ENCODE assay signal across 12 cellular contexts in the genomic region with DNA sequence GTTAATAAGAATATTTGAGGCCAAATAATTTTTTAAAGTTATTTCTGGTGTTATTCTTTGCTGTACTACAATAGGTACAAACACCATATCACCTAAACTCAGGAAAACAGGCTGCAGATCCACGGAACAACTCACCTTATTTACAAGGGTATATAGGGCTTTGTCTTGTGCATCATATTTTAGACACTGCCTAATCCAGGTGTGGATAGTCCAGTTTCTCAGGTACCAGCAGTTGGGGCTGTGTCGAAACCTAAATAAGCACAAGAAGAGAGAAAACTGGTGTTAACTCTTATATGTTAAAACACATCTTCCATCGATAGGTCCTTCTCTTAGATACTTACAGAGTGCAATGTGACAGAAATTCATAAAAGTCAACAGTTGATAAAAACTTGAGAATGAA.
DNase-seq lines count a peak whose midpoint lies in the region; ATAC-seq, FAIRE-seq and TF ChIP-seq lines count a peak whose summit lies in the region.
"Had no signal": no experiment of that assay in that cellular context is flagged by ENCODE, and none has a peak within 500 bp of the region (broad histone marks: within the 10 kb centered on the region; RNA-seq: fewer than 3 reads in every experiment).

No MANE protein-coding gene starts in this region.

- no peak overlapping the region for H3K56ac ChIP-seq in H1 (replicated peaks; ENCODE audit: insufficient read length, low read depth, low read length)

- no peak for TF ChIP-seq RAD21 in H1 (IDR thresholded peaks at IDR 0.05 in 1 of 2, conservative IDR thresholded peaks at IDR 0.05 in 1 of 2; ENCODE audit: low read depth in 2 of 2, low read length in 2 of 2)

- BruUV-seq in MCF 10A (replicated peaks; lab: Mats Ljungman, UMichigan) (no TSS peak), PC-3 (replicated peaks; lab: Mats Ljungman, UMichigan) (no TSS peak)

- no peaks in the 10 kb centered on the region for H3K27me3 ChIP-seq in breast epithelium
- no peaks in the 10 kb centered on the region for H3K27me3 ChIP-seq in H1 (replicated peaks in 1 of 4; ENCODE audit: control insufficient read depth in 3 of 4, extremely low read depth in 1 of 4, insufficient read depth in 3 of 4, low read length in 3 of 4)
- H3K27me3 ChIP-seq in PC-3 (ENCODE audit: low read length) = no peaks in the 10 kb centered on the region
- H3K27me3 ChIP-seq: BLaER1 had no signal

- H3K79me2 ChIP-seq in H1 (ENCODE audit: control insufficient read depth in 1 of 2, insufficient read depth in 2 of 2, low read length in 2 of 2) = peaks cover 0 to 9% of the 10 kb centered on the region in 2 experiments; a peak in 1 of 4 replicates
- H3K79me2 ChIP-seq in PC-3 (ENCODE audit: low read length) = 0 out of 2 replicates have a peak, but pooled peaks cover 2% of the 10 kb centered on the region

- H3K27ac Mint-ChIP-seq in MCF 10A (ENCODE audit: low read depth, unreplicated experiment) (peak overlapping the region; percentile 64), nephron progenitor cell (peak overlapping the region; percentile 91), CD14-positive monocyte (no peak overlapping the region), T-helper 17 cell (no peak overlapping the region)
- no peak overlapping the region for H3K27ac Mint-ChIP-seq in activated CD4-positive, alpha-beta memory T cell treated with anti-CD3 and anti-CD28 coated beads, Interleukin-2, amount 10 ng/mL, durations not matched to agents 7 days and 5 days

- H3K4me3 Mint-ChIP-seq in MCF 10A (ENCODE audit: unreplicated experiment) = no peak overlapping the region
- H3K4me3 Mint-ChIP-seq in nephron progenitor cell = no peak overlapping the region
- H3K4me3 Mint-ChIP-seq in CD14-positive monocyte = no peak overlapping the region
- no peak overlapping the region for H3K4me3 Mint-ChIP-seq in activated CD4-positive, alpha-beta memory T cell treated with anti-CD3 and anti-CD28 coated beads, Interleukin-2, amount 10 ng/mL, durations not matched to agents 7 days and 5 days
- no peak overlapping the region for H3K4me3 Mint-ChIP-seq in T-helper 17 cell
- H3K4me3 Mint-ChIP-seq: CD4-positive, CD25-positive, alpha-beta regulatory T cell had no signal

- no peaks in the 10 kb centered on the region for H3K23me2 ChIP-seq in H1 (ENCODE audit: low read depth, low read length)

- H3K23ac ChIP-seq in H1 (ENCODE audit: insufficient read length) = no peak overlapping the region

- TF ChIP-seq CTCF in MCF 10A (IDR thresholded peaks at IDR 0.05; ENCODE audit: unreplicated experiment) (no peak), breast epithelium (IDR thresholded peaks at IDR 0.05) (no peak), H1 (IDR thresholded peaks at IDR 0.05; ENCODE audit: control extremely low read depth in 1 of 3, insufficient read depth in 1 of 3, low read depth in 1 of 3, low read length in 3 of 3) (no peak), nephron progenitor cell (IDR thresholded peaks at IDR 0.05) (no peak), PC-3 (conservative IDR thresholded peaks at IDR 0.05; ENCODE audit: low read depth, low read length) (no peak), CD14-positive monocyte (IDR thresholded peaks at IDR 0.05) (no peak)

- TF ChIP-seq EP300 in H1 (IDR thresholded peaks at IDR 0.05; ENCODE audit: borderline replicate concordance in 1 of 2, low read depth in 2 of 2, low read length in 2 of 2) = no peak

- no peak overlapping the region for H4K91ac ChIP-seq in H1 (replicated peaks; ENCODE audit: insufficient read length, low read length)

- H4K8ac ChIP-seq in H1 (ENCODE audit: extremely low read depth, insufficient read depth, low read length) = no peak overlapping the region

- CTCF ChIA-PET in MCF 10A (lab: Yijun Ruan, JAX) = interaction anchor here (0.6 to 1.4 kb wide), 3 partner anchors 71 to 570 kb away, joined by 3 to 4 read pairs (median 3); no protein-coding TSS in a partner anchor
- CTCF ChIA-PET in H1 (lab: Charles Lee; ENCODE audit: partially characterized antibody) = interaction anchor here (0.7 to 4.1 kb wide), 3 partner anchors 7 to 51 kb away, joined by 3 to 19 read pairs (median 3); no protein-coding TSS in a partner anchor
- CTCF ChIA-PET in PC-3 (lab: Charles Lee) = no interaction called here
- CTCF ChIA-PET in activated CD4-positive, alpha-beta memory T cell treated with anti-CD3 and anti-CD28 coated beads, Interleukin-2, amount 10 ng/mL, durations not matched to agents 7 days and 5 days (lab: Charles Lee) = no interaction called here

- no peak for TF ChIP-seq POLR2A in breast epithelium (IDR thresholded peaks at IDR 0.05)
- no peak for TF ChIP-seq POLR2A in H1 (IDR thresholded peaks at IDR 0.05; ENCODE audit: control extremely low read depth in 1 of 2, low read depth in 2 of 2, low read length in 2 of 2)

- H2BK20ac ChIP-seq in H1 (ENCODE audit: low read length) = no peak overlapping the region

- no peak overlapping the region; a peak in 1 of 4 replicates for H3K4me2 ChIP-seq in H1 (ENCODE audit: insufficient read depth in 1 of 2, low read depth in 2 of 2, low read length in 2 of 2)
- H3K4me2 ChIP-seq in PC-3 (ENCODE audit: low read length) = no peak overlapping the region
- H3K4me2 ChIP-seq: BLaER1 had no signal

- H2AFZ ChIP-seq in H1 (ENCODE audit: low read length) = no peak overlapping the region
- H2AFZ ChIP-seq in PC-3 (ENCODE audit: low read length) = no peak overlapping the region

- no peaks in the 10 kb centered on the region for H3K9me3 Mint-ChIP-seq in MCF 10A (ENCODE audit: unreplicated experiment)
- no peaks in the 10 kb centered on the region for H3K9me3 Mint-ChIP-seq in nephron progenitor cell
- H3K9me3 Mint-ChIP-seq in CD14-positive monocyte = no peaks in the 10 kb centered on the region
- H3K9me3 Mint-ChIP-seq in activated CD4-positive, alpha-beta memory T cell treated with anti-CD3 and anti-CD28 coated beads, Interleukin-2, amount 10 ng/mL, durations not matched to agents 7 days and 5 days = no peaks in the 10 kb centered on the region
- H3K9me3 Mint-ChIP-seq: CD4-positive, CD25-positive, alpha-beta regulatory T cell had no signal

- WGBS in H1 (ENCODE audit: extremely low coverage in 1 of 2, insufficient coverage in 1 of 2, insufficient read length in 1 of 2, insufficient replicate concordance in 2 of 2, low coverage in 1 of 2, low lambda C conversion rate in 2 of 2, missing lambda C conversion rate in 1 of 2), 2 experiments = 84% methylated on average over 3 of the region's 3 CpGs; no CpG with 5 or more reads in 1 of the 2 experiments

- H3K36me3 Mint-ChIP-seq in MCF 10A (ENCODE audit: insufficient read depth, unreplicated experiment) (peaks cover 18% of the 10 kb centered on the region), nephron progenitor cell (ENCODE audit: low read depth) (peaks cover 16% of the 10 kb centered on the region), CD14-positive monocyte (peaks cover 38% of the 10 kb centered on the region in 2 donors), T-helper 17 cell (ENCODE audit: low read depth) (peaks cover 9% of the 10 kb centered on the region)
- peaks cover 35% of the 10 kb centered on the region for H3K36me3 Mint-ChIP-seq in activated CD4-positive, alpha-beta memory T cell treated with anti-CD3 and anti-CD28 coated beads, Interleukin-2, amount 10 ng/mL, durations not matched to agents 7 days and 5 days (ENCODE audit: low read depth)

- H3K4me3 ChIP-seq in breast epithelium (no peak overlapping the region), H1 (ENCODE audit: extremely low read depth in 1 of 4, insufficient read depth in 2 of 4, low read depth in 3 of 4, low read length in 4 of 4) (peak overlapping the region in 1 of 4 experiments; percentile 32; a peak in 1 of 8 replicates), PC-3 (ENCODE audit: low read length) (no peak overlapping the region)
- H3K4me3 ChIP-seq: BLaER1 had no signal

- no peak overlapping the region for H3K18ac ChIP-seq in H1 (ENCODE audit: extremely low read depth, low read length)

- H3K4me1 Mint-ChIP-seq in MCF 10A (ENCODE audit: insufficient read depth, unreplicated experiment) (peaks cover 19% of the 10 kb centered on the region), nephron progenitor cell (peaks cover 78% of the 10 kb centered on the region), CD14-positive monocyte (peaks cover 14% of the 10 kb centered on the region), T-helper 17 cell (peaks cover 28% of the 10 kb centered on the region)
- H3K4me1 Mint-ChIP-seq in activated CD4-positive, alpha-beta memory T cell treated with anti-CD3 and anti-CD28 coated beads, Interleukin-2, amount 10 ng/mL, durations not matched to agents 7 days and 5 days = peaks cover 22% of the 10 kb centered on the region

- ATAC-seq in PC-3 (no peak), T-helper 17 cell (no peak)

- no peak overlapping the region for H2AK5ac ChIP-seq in H1 (ENCODE audit: low read depth, low read length)

- H3K4ac ChIP-seq in H1 (replicated peaks; ENCODE audit: insufficient read length, low read depth, low read length) = no peak overlapping the region

- H2BK15ac ChIP-seq in H1 (ENCODE audit: low read length) = no peak overlapping the region

- H3K27ac ChIP-seq in breast epithelium (no peak overlapping the region), H1 (ENCODE audit: low read depth, low read length) (peak overlapping the region; percentile 60), PC-3 (ENCODE audit: low read length) (no peak overlapping the region)
- H3K27ac ChIP-seq: 22Rv1, BLaER1 had no signal

- H2BK5ac ChIP-seq in H1 (ENCODE audit: low read depth, low read length) = no peak overlapping the region; the same call in 1 of the 2 replicates

- H4K5ac ChIP-seq in H1 (ENCODE audit: insufficient read length, low read depth, low read length) = no peak overlapping the region

- H2BK120ac ChIP-seq in H1 (replicated peaks; ENCODE audit: low read depth, low read length) = peak overlapping the region; percentile 3

- no peak for FAIRE-seq in H1 (lab: Jason Lieb, UNC)

- H3K36me3 ChIP-seq in breast epithelium = no peaks in the 10 kb centered on the region
- H3K36me3 ChIP-seq in H1 (ENCODE audit: control insufficient read depth in 2 of 4, insufficient read depth in 4 of 4, low read length in 3 of 4) = no peaks in the 10 kb centered on the region; a peak in 1 of 8 replicates
- H3K36me3 ChIP-seq in PC-3 (ENCODE audit: low read depth, low read length) = 0 out of 2 replicates have a peak, but pooled peaks cover 5% of the 10 kb centered on the region

- no peaks in the 10 kb centered on the region for H3K27me3 Mint-ChIP-seq in MCF 10A (ENCODE audit: insufficient read depth, unreplicated experiment)
- no peaks in the 10 kb centered on the region for H3K27me3 Mint-ChIP-seq in nephron progenitor cell (ENCODE audit: low read depth, poor library complexity)
- H3K27me3 Mint-ChIP-seq in CD14-positive monocyte (ENCODE audit: low read depth in 3 of 3) = no peaks in the 10 kb centered on the region
- peaks cover 23% of the 10 kb centered on the region for H3K27me3 Mint-ChIP-seq in activated CD4-positive, alpha-beta memory T cell treated with anti-CD3 and anti-CD28 coated beads, Interleukin-2, amount 10 ng/mL, durations not matched to agents 7 days and 5 days
- H3K27me3 Mint-ChIP-seq in T-helper 17 cell = no peaks in the 10 kb centered on the region
- H3K27me3 Mint-ChIP-seq: CD4-positive, CD25-positive, alpha-beta regulatory T cell had no signal

- POLR2A ChIA-PET in MCF 10A (lab: Yijun Ruan, JAX) = interaction anchor here (0.5 to 1.1 kb wide), 2 partner anchors 11 to 608 kb away, joined by 3 read pairs; no protein-coding TSS in a partner anchor
- POLR2A ChIA-PET in H1 (lab: Charles Lee; ENCODE audit: partially characterized antibody) = interaction anchor here (1.3 to 1.5 kb wide), 3 partner anchors 82 to 128 kb away, joined by 4 to 7 read pairs (median 4); partner anchors contain the start of genes MRPS27 and PTCD2
- POLR2A ChIA-PET in PC-3 (lab: Charles Lee; ENCODE audit: unreplicated experiment) = no interaction called here
- POLR2A ChIA-PET in activated CD4-positive, alpha-beta memory T cell treated with anti-CD3 and anti-CD28 coated beads, Interleukin-2, amount 10 ng/mL, durations not matched to agents 7 days and 5 days (lab: Charles Lee) = interaction anchor here (1.5 kb wide), 1 partner anchor 83 kb away, joined by 4 read pairs; the partner anchor contains the start of genes MRPS27 and PTCD2

- intact Hi-C loops in MCF 10A (cut with micrococcal nuclease) (no loop called here), breast epithelium (cut with DNase I; ENCODE audit: low total_unique reads) (no loop called here), PC-3 (cut with micrococcal nuclease) (no loop called here), CD14-positive monocyte (cut with micrococcal nuclease) (no loop called here)

- H3K9ac ChIP-seq in H1 (replicated peaks in 1 of 4; ENCODE audit: extremely low read depth in 1 of 4, low read depth in 3 of 4, low read length in 3 of 4) = no peak overlapping the region
- H3K9ac ChIP-seq in PC-3 (ENCODE audit: low read length) = no peak overlapping the region
- H3K9ac ChIP-seq: BLaER1 had no signal

- H3K9me3 ChIP-seq in breast epithelium = no peaks in the 10 kb centered on the region
- no peaks in the 10 kb centered on the region for H3K9me3 ChIP-seq in H1 (ENCODE audit: insufficient read depth in 2 of 2, low read depth in 1 of 2, low read length in 1 of 2)
- no peaks in the 10 kb centered on the region for H3K9me3 ChIP-seq in PC-3 (ENCODE audit: low read length)
- H3K9me3 ChIP-seq in T-helper 17 cell (ENCODE audit: control insufficient read depth, low read length, poor library complexity, severe bottlenecking) = no peaks in the 10 kb centered on the region
- H3K9me3 ChIP-seq: BLaER1 had no signal

- DNase-seq in MCF 10A (ENCODE audit: unreplicated experiment) (no peak), breast epithelium (ENCODE audit: low spot score in 2 of 2) (no peak), H1 (ENCODE audit: low read depth in 1 of 2, low spot score in 2 of 2) (no peak), nephron progenitor cell (no peak), PC-3 (no peak), CD14-positive monocyte (ENCODE audit: low spot score) (no peak), T-helper 17 cell (no peak)
- DNase-seq in activated CD4-positive, alpha-beta memory T cell treated with anti-CD3 and anti-CD28 coated beads, Interleukin-2, amount 10 ng/mL, durations not matched to agents 7 days and 5 days = no peak
- DNase-seq: CD4-positive, CD25-positive, alpha-beta regulatory T cell; H7 had no signal

- H3K4me1 ChIP-seq in breast epithelium = peaks cover 0 to 6% of the 10 kb centered on the region in 2 donors
- H3K4me1 ChIP-seq in H1 (replicated peaks in 1 of 4; ENCODE audit: control insufficient read depth in 3 of 4, insufficient read depth in 4 of 4, low read length in 3 of 4) = peaks cover 7 to 25% (median 20%) of the 10 kb centered on the region in 4 experiments
- H3K4me1 ChIP-seq in PC-3 (ENCODE audit: insufficient read depth, low read length) = peaks cover 18% of the 10 kb centered on the region

- H4K20me1 ChIP-seq in H1 (replicated peaks in 1 of 2; ENCODE audit: control insufficient read depth in 1 of 2, insufficient read depth in 2 of 2, low read length in 2 of 2) (no peaks in the 10 kb centered on the region), PC-3 (ENCODE audit: low read length) (no peaks in the 10 kb centered on the region)
- H4K20me1 ChIP-seq: BLaER1 had no signal

- no peak overlapping the region for H2BK12ac ChIP-seq in H1 (ENCODE audit: low read depth, low read length)

- no peaks in the 10 kb centered on the region for H3F3A ChIP-seq in PC-3 (ENCODE audit: low read length, unreplicated experiment)

- no peaks in the 10 kb centered on the region for H3K79me1 ChIP-seq in H1 (ENCODE audit: low read depth, low read length)

- no peak overlapping the region for H3K14ac ChIP-seq in H1 (ENCODE audit: insufficient read length)

- no peaks in the 10 kb centered on the region for H3K9me2 ChIP-seq in PC-3 (replicated peaks; ENCODE audit: low read length)

Comparison
In these comparisons a context has a peak if more than half of its experiments do, and no peak if none do; other contexts are left out.
1. H3K27ac Mint-ChIP-seq: peak in MCF 10A (single experiment) and nephron progenitor cell (single experiment); none in CD14-positive monocyte (0 of 7), activated CD4-positive, alpha-beta memory T cell treated with anti-CD3 and anti-CD28 coated beads, Interleukin-2, amount 10 ng/mL, durations not matched to agents 7 days and 5 days (single experiment) and T-helper 17 cell (single experiment).
2. CTCF ChIA-PET loops: an anchor here in MCF 10A (0.6 to 1.4 kb wide) and H1 (0.7 to 4.1 kb wide); none called in PC-3 and activated CD4-positive, alpha-beta memory T cell treated with anti-CD3 and anti-CD28 coated beads, Interleukin-2, amount 10 ng/mL, durations not matched to agents 7 days and 5 days.